In genomic region chr7:110987130-110987693, GRCh38 we compare ENCODE assay signal across 27 cellular contexts.
"Had no signal": no experiment of that assay in that cellular context is flagged by ENCODE, and none has a peak within 500 bp of the region (broad histone marks: within the 10 kb centered on the region; RNA-seq: fewer than 3 reads in every experiment).

No MANE protein-coding gene starts in this region.

- H3K4me3 Mint-ChIP-seq: activated B cell treated with CpG ODN at 0.5 μM for 24 hours; activated CD4-positive, alpha-beta memory T cell treated with anti-CD3 and anti-CD28 coated beads, Interleukin-2, amount 10 ng/mL, durations not matched to agents 7 days and 5 days; activated CD4-positive, alpha-beta T cell treated with anti-CD3 and anti-CD28 coated beads, Interleukin-2, amount 10 ng/mL, durations not matched to agents 24 days and 14 days; activated naive CD4-positive, alpha-beta T cell treated with anti-CD3 and anti-CD28 coated beads for 36 hours; activated naive CD8-positive, alpha-beta T cell; activated T-helper 17 cell treated with anti-CD3 and anti-CD28 coated beads, Interleukin-2, amount 50 U/mL, for 72 hours; IgD-negative memory B cell; T-helper 17 cell had no signal

- H3K4me3 ChIP-seq: SJSA1 had no signal

- H3K27me3 Mint-ChIP-seq: activated B cell treated with CpG ODN at 0.5 μM for 24 hours; activated CD4-positive, alpha-beta memory T cell treated with anti-CD3 and anti-CD28 coated beads, Interleukin-2, amount 10 ng/mL, durations not matched to agents 7 days and 5 days; activated CD4-positive, alpha-beta T cell treated with anti-CD3 and anti-CD28 coated beads, Interleukin-2, amount 10 ng/mL, durations not matched to agents 24 days and 14 days; activated naive CD8-positive, alpha-beta T cell; activated T-helper 17 cell treated with anti-CD3 and anti-CD28 coated beads, Interleukin-2, amount 50 U/mL, for 72 hours; IgD-negative memory B cell; T-helper 17 cell had no signal

- DNase-seq: activated B cell treated with CpG ODN at 0.5 μM for 24 hours; activated CD4-positive, alpha-beta memory T cell treated with anti-CD3 and anti-CD28 coated beads, Interleukin-2, amount 10 ng/mL, durations not matched to agents 7 days and 5 days; activated CD4-positive, alpha-beta T cell treated with anti-CD3 and anti-CD28 coated beads for 1 hour; activated CD4-positive, alpha-beta T cell treated with anti-CD3 and anti-CD28 coated beads, Interleukin-2, amount 10 ng/mL, durations not matched to agents 24 days and 14 days; activated gamma-delta T cell; activated naive CD4-positive, alpha-beta T cell treated with anti-CD3 and anti-CD28 coated beads for 36 hours; activated T-cell treated with anti-CD3 and anti-CD28 coated beads for 4 hours; activated T-cell treated with anti-CD3 and anti-CD28 coated beads, Interleukin-2, amount 50 U/mL, for 48 hours; central memory CD4-positive, alpha-beta T cell; KG1; NCI-H1048; NCI-H146; NCI-H187 treated with DMSO at 0.1 percent for 48 hours; NCI-H2081 treated with DMSO at 0.1 percent for 48 hours; NCI-H226; NCI-H526 treated with DMSO at 0.1 percent for 48 hours; NCI-H82; NK-92 treated with Interleukin-12 subunit alpha and Interleukin-12 subunit beta, amount 100 ng/mL, for 24 hours; OCI-M1; RPMI8226; SHP77; T-helper 17 cell; T-helper 9 cell had no signal

- H3K27ac ChIP-seq: SJSA1 had no signal

- H3K4me1 ChIP-seq: SJSA1 had no signal

- H3K9me3 ChIP-seq: SJSA1 had no signal

- H3K9me3 Mint-ChIP-seq: activated B cell treated with CpG ODN at 0.5 μM for 24 hours; activated naive CD4-positive, alpha-beta T cell treated with anti-CD3 and anti-CD28 coated beads for 36 hours; activated T-helper 17 cell treated with anti-CD3 and anti-CD28 coated beads, Interleukin-2, amount 50 U/mL, for 72 hours; IgD-negative memory B cell had no signal

- H3K27ac Mint-ChIP-seq: activated B cell treated with CpG ODN at 0.5 μM for 24 hours; activated CD4-positive, alpha-beta memory T cell treated with anti-CD3 and anti-CD28 coated beads, Interleukin-2, amount 10 ng/mL, durations not matched to agents 7 days and 5 days; activated CD4-positive, alpha-beta T cell treated with anti-CD3 and anti-CD28 coated beads, Interleukin-2, amount 10 ng/mL, durations not matched to agents 24 days and 14 days; activated naive CD4-positive, alpha-beta T cell treated with anti-CD3 and anti-CD28 coated beads for 36 hours; activated T-helper 17 cell treated with anti-CD3 and anti-CD28 coated beads, Interleukin-2, amount 50 U/mL, for 72 hours; IgD-negative memory B cell; T-helper 17 cell had no signal

- H3K27me3 ChIP-seq: SJSA1 had no signal

- H3K36me3 ChIP-seq: SJSA1 had no signal

- H3K4me1 Mint-ChIP-seq: activated B cell treated with CpG ODN at 0.5 μM for 24 hours; activated T-helper 17 cell treated with anti-CD3 and anti-CD28 coated beads, Interleukin-2, amount 50 U/mL, for 72 hours; IgD-negative memory B cell had no signal
